In genomic region chr12:82593901-82594396, GRCh38 we compare ENCODE assay signal across 9 cellular contexts.
A peak's percentile ranks its signal among the peaks of the same experiment; 100 is the strongest.
DNase-seq lines count a peak whose midpoint lies in the region; ATAC-seq and TF ChIP-seq lines count a peak whose summit lies in the region.
"Had no signal": no experiment of that assay in that cellular context is flagged by ENCODE, and none has a peak within 500 bp of the region (broad histone marks: within the 10 kb centered on the region; RNA-seq: fewer than 3 reads in every experiment).

No MANE protein-coding gene starts in this region.

- intact Hi-C loops in prostate gland (cut with DNase I) (no loop called here), ovary (cut with DNase I) (no loop called here)

- ATAC-seq in GM18873 (IDR thresholded peaks at IDR 0.05; ENCODE audit: low FRiP score, unreplicated experiment): peak; percentile 96
- peak; percentile 71 for ATAC-seq in HG03558 (IDR thresholded peaks at IDR 0.05; ENCODE audit: extremely low read depth, unreplicated experiment)
- no peak for ATAC-seq in foreskin keratinocyte
- ATAC-seq: stimulated activated naive CD8-positive, alpha-beta T cell treated with anti-CD3 and anti-CD28 coated beads, Interleukin-15, Interleukin-2, amounts not matched to agents 100 U/mL and 50 U/mL, for 24 hours had no signal

- H3K9me3 ChIP-seq in HAP-1 (no peaks in the 10 kb centered on the region), prostate gland (no peaks in the 10 kb centered on the region), ovary (no peaks in the 10 kb centered on the region)

- no peak overlapping the region for H3K4me3 ChIP-seq in HAP-1
- no peak overlapping the region for H3K4me3 ChIP-seq in prostate gland
- H3K4me3 ChIP-seq in ovary: no peak overlapping the region

- whole genome bisulfite sequencing in prostate gland: 8% methylated on average over 1 of the region's 1 CpG
- WGBS in ovary, 3 donors: 12 to 29% (median 20%) methylated on average over 1 of the region's 1 CpG

- in situ Hi-C loops in HAP-1 (cut with MboI; ENCODE audit: low sequenced_read_pairs): no loop called here

- no peak for TF ChIP-seq CTCF in prostate gland (IDR thresholded peaks at IDR 0.05)
- no peak for TF ChIP-seq CTCF in foreskin keratinocyte (conservative IDR thresholded peaks at IDR 0.05)
- TF ChIP-seq CTCF in ovary (IDR thresholded peaks at IDR 0.05): no peak

- TF ChIP-seq POLR2A in prostate gland (IDR thresholded peaks at IDR 0.05) (no peak), ovary (IDR thresholded peaks at IDR 0.05) (no peak)

- no peak for TF ChIP-seq EP300 in ovary (IDR thresholded peaks at IDR 0.05)

- H3K27ac ChIP-seq in prostate gland (no peak overlapping the region), foreskin keratinocyte (no peak overlapping the region), ovary (no peak overlapping the region)

- H3K27me3 ChIP-seq in HAP-1 (ENCODE audit: low read depth) (no peaks in the 10 kb centered on the region), prostate gland (replicated peaks; ENCODE audit: insufficient read depth) (no peaks in the 10 kb centered on the region), foreskin keratinocyte (peaks cover 4% of the 10 kb centered on the region), ovary (no peaks in the 10 kb centered on the region)

- H3K36me3 ChIP-seq in HAP-1 (replicated peaks) (no peaks in the 10 kb centered on the region), prostate gland (no peaks in the 10 kb centered on the region), ovary (no peaks in the 10 kb centered on the region)

- peaks cover 14% of the 10 kb centered on the region for H3K4me1 ChIP-seq in HAP-1
- no peaks in the 10 kb centered on the region for H3K4me1 ChIP-seq in prostate gland (replicated peaks)
- H3K4me1 ChIP-seq in foreskin keratinocyte: no peaks in the 10 kb centered on the region
- no peaks in the 10 kb centered on the region for H3K4me1 ChIP-seq in ovary (ENCODE audit: insufficient read depth)

- DNase-seq in HAP-1 (ENCODE audit: low spot score in 2 of 2): peak; percentile 57 to 82
- DNase-seq in medulla oblongata (ENCODE audit: extremely low spot score): peak; percentile 5
- DNase-seq in prostate gland (ENCODE audit: low spot score): no peak
- DNase-seq in foreskin keratinocyte: no peak
- DNase-seq in ovary: no peak
- DNase-seq in T-helper 1 cell: no peak
- DNase-seq: stimulated activated naive CD8-positive, alpha-beta T cell treated with anti-CD3 and anti-CD28 coated beads, Interleukin-15, Interleukin-2, amounts not matched to agents 100 U/mL and 50 U/mL, for 24 hours had no signal

Comparison
In these comparisons a context has a peak if more than half of its experiments do, and no peak if none do; other contexts are left out.
1. DNase-seq: peak in HAP-1 (2 of 2) and medulla oblongata (single experiment); none in prostate gland (single experiment), foreskin keratinocyte (0 of 2), ovary (0 of 5) and T-helper 1 cell (0 of 5).